ENCODE assay signal across 18 cellular contexts in genomic region chr3:169389925-169390253, GRCh38.
A peak's percentile ranks its signal among the peaks of the same experiment; 100 is the strongest.
DNase-seq lines count a peak whose midpoint lies in the region; ATAC-seq and TF ChIP-seq lines count a peak whose summit lies in the region.
"Had no signal": no experiment of that assay in that cellular context is flagged by ENCODE, and none has a peak within 500 bp of the region (broad histone marks: within the 10 kb centered on the region; RNA-seq: fewer than 3 reads in every experiment).

No MANE protein-coding gene starts in this region.

- H3K4me2 ChIP-seq in KMS-11 (peak overlapping the region; percentile 52), hepatocyte (peak overlapping the region; percentile 6)

- no peak overlapping the region for H3K4me3 ChIP-seq in KMS-11 (IDR thresholded peaks at IDR 0.05; ENCODE audit: insufficient read depth, low read depth, low read length)
- H3K4me3 ChIP-seq in hepatocyte = no peak overlapping the region
- H3K4me3 ChIP-seq in stomach = no peak overlapping the region
- H3K4me3 ChIP-seq: MG63 had no signal

- H3K9ac ChIP-seq in KMS-11 = no peak overlapping the region

- no peaks in the 10 kb centered on the region for H3K9me3 ChIP-seq in hepatocyte (ENCODE audit: low read depth)
- no peaks in the 10 kb centered on the region for H3K9me3 ChIP-seq in stomach
- H3K9me3 ChIP-seq: MG63 had no signal

- H3K9me2 ChIP-seq in hepatocyte (replicated peaks; ENCODE audit: insufficient read depth) = no peaks in the 10 kb centered on the region

- H3K27me3 ChIP-seq in KMS-11 (ENCODE audit: insufficient read depth, low read depth) (no peaks in the 10 kb centered on the region), hepatocyte (no peaks in the 10 kb centered on the region), stomach (no peaks in the 10 kb centered on the region)

- 52% methylated on average over 1 of the region's 1 CpG for WGBS in hepatocyte (ENCODE audit: low lambda C conversion rate, missing lambda C conversion rate)
- WGBS in stomach, 5 donors = 32 to 69% (median 65%) methylated on average over 1 of the region's 1 CpG

- no peaks in the 10 kb centered on the region for H3K9me3 Mint-ChIP-seq in osteocyte (ENCODE audit: unreplicated experiment)
- H3K9me3 Mint-ChIP-seq: stimulated activated naive CD8-positive, alpha-beta T cell treated with anti-CD3 and anti-CD28 coated beads, Interleukin-15, Interleukin-2, amounts not matched to agents 100 ng/mL and 50 ng/mL, for 24 hours had no signal

- H3K27ac ChIP-seq in KMS-11 (no peak overlapping the region), hepatocyte (peak overlapping the region; percentile 84), stomach (peak overlapping the region; percentile 63 to 94 (median 87))
- H3K27ac ChIP-seq: foreskin keratinocyte had no signal

- H3K27ac Mint-ChIP-seq in osteocyte (ENCODE audit: unreplicated experiment) = no peak overlapping the region
- H3K27ac Mint-ChIP-seq: stimulated activated naive CD8-positive, alpha-beta T cell treated with anti-CD3 and anti-CD28 coated beads, Interleukin-15, Interleukin-2, amounts not matched to agents 100 ng/mL and 50 ng/mL, for 24 hours had no signal

- no peaks in the 10 kb centered on the region for H3K79me2 ChIP-seq in KMS-11 (ENCODE audit: insufficient read depth, low read depth)
- no peaks in the 10 kb centered on the region for H3K79me2 ChIP-seq in hepatocyte

- peaks cover 33% of the 10 kb centered on the region for H3K4me1 Mint-ChIP-seq in osteocyte (ENCODE audit: unreplicated experiment)
- H3K4me1 Mint-ChIP-seq: CD8-positive, alpha-beta memory T cell had no signal

- H3K4me1 ChIP-seq in KMS-11 (ENCODE audit: low read depth, poor library complexity, severe bottlenecking) (peaks cover 15% of the 10 kb centered on the region), hepatocyte (ENCODE audit: insufficient read depth) (peaks cover 33% of the 10 kb centered on the region), stomach (peaks cover 17 to 59% (median 42%) of the 10 kb centered on the region in 4 donors)
- H3K4me1 ChIP-seq: foreskin keratinocyte had no signal

- TF ChIP-seq EP300 in stomach (IDR thresholded peaks at IDR 0.05) = no peak

- no peak for TF ChIP-seq POLR2A in stomach (IDR thresholded peaks at IDR 0.05)

- no peak for TF ChIP-seq CTCF in KMS-11 (conservative IDR thresholded peaks at IDR 0.05; ENCODE audit: low read depth, low read length)
- TF ChIP-seq CTCF in hepatocyte (IDR thresholded peaks at IDR 0.05; ENCODE audit: poor library complexity) = no peak
- TF ChIP-seq CTCF in stomach (IDR thresholded peaks at IDR 0.05) = no peak
- TF ChIP-seq CTCF in osteocyte (IDR thresholded peaks at IDR 0.05) = no peak

- H2AFZ ChIP-seq in KMS-11 (ENCODE audit: low read depth) = no peak overlapping the region
- H2AFZ ChIP-seq in hepatocyte = no peak overlapping the region

- no peaks in the 10 kb centered on the region for H3K27me3 Mint-ChIP-seq in osteocyte (ENCODE audit: unreplicated experiment)

- ATAC-seq in GM19395 (IDR thresholded peaks at IDR 0.05; ENCODE audit: unreplicated experiment) (peak; percentile 12), GM21723 (IDR thresholded peaks at IDR 0.05; ENCODE audit: unreplicated experiment) (no peak)
- ATAC-seq: sciatic nerve had no signal

- H3K4me3 Mint-ChIP-seq in osteocyte (ENCODE audit: unreplicated experiment) = no peak overlapping the region
- H3K4me3 Mint-ChIP-seq: CD8-positive, alpha-beta memory T cell; stimulated activated naive CD8-positive, alpha-beta T cell treated with anti-CD3 and anti-CD28 coated beads, Interleukin-15, Interleukin-2, amounts not matched to agents 100 ng/mL and 50 ng/mL, for 24 hours had no signal

- H4K20me1 ChIP-seq in KMS-11 (ENCODE audit: insufficient read depth) (no peaks in the 10 kb centered on the region), hepatocyte (ENCODE audit: insufficient read depth, poor library complexity, severe bottlenecking) (no peaks in the 10 kb centered on the region)

- H3K36me3 Mint-ChIP-seq in osteocyte (ENCODE audit: unreplicated experiment) = no peaks in the 10 kb centered on the region
- H3K36me3 Mint-ChIP-seq: CD8-positive, alpha-beta memory T cell had no signal

- no peak for DNase-seq in hepatocyte (ENCODE audit: low spot score)
- DNase-seq in stomach = no peak
- DNase-seq in iPS-NIHi7 (ENCODE audit: extremely low spot score) = no peak
- no peak for DNase-seq in osteocyte (ENCODE audit: extremely low spot score, unreplicated experiment)
- DNase-seq in dermis blood vessel endothelial cell = no peak
- DNase-seq: anterior cingulate cortex; CD8-positive, alpha-beta memory T cell; left cardiac atrium; NCI-H1694 treated with DMSO at 0.1 percent for 48 hours; NCI-H345; occipital lobe had no signal

- intact Hi-C loops in stomach (cut with DNase I; ENCODE audit: low total_unique reads) = no loop called here

- H3K36me3 ChIP-seq in KMS-11 (ENCODE audit: insufficient read depth) (no peaks in the 10 kb centered on the region), hepatocyte (replicated peaks; ENCODE audit: insufficient read depth, low read depth) (no peaks in the 10 kb centered on the region), stomach (no peaks in the 10 kb centered on the region)
- H3K36me3 ChIP-seq: MG63 had no signal
